In the genomic region with DNA sequence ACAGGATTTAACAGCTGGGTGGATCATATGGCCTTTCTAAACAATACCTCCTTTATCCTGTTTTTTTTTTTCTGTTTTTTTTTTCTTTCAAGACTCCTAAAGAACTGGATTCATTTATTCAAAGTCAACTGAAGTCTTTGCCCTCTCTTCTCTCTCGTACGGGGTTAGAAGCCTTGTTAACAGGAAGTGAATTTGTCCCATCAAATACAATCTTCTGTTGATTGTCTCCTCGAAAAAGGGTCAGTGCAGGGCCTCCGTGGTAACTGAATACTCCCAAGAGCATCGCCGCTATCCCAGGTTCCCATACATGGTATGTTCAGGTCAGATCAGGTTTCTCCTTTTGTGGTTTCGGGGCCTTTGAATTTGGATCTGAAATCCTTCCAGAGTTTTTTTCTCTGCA, we compare ENCODE assay signal across 20 cellular contexts. TPM values are rescaled to one million over a fixed set of nuclear protein-coding genes. Genes with fewer than 3 reads are reported as not detected.
DNase-seq lines count a peak whose midpoint lies in the region; ATAC-seq and TF ChIP-seq lines count a peak whose summit lies in the region.
"Had no signal": no experiment of that assay in that cellular context is flagged by ENCODE, and none has a peak within 500 bp of the region (broad histone marks: within the 10 kb centered on the region; RNA-seq: fewer than 3 reads in every experiment).

No MANE protein-coding gene starts in this region.

- H3K9me3 ChIP-seq in CD8-positive, alpha-beta memory T cell (ENCODE audit: low read length): no peaks in the 10 kb centered on the region
- no peaks in the 10 kb centered on the region for H3K9me3 ChIP-seq in naive thymus-derived CD4-positive, alpha-beta T cell (ENCODE audit: control insufficient read depth in 2 of 3, low read length in 3 of 3)
- no peaks in the 10 kb centered on the region for H3K9me3 ChIP-seq in SK-N-SH
- H3K9me3 ChIP-seq: adrenal gland, heart right ventricle, mucosa of descending colon, vagina had no signal

- peak overlapping the region; percentile 36 for H3K4me3 Mint-ChIP-seq in T-helper 1 cell treated with Interleukin-12 subunit alpha and Interleukin-12 subunit beta and Interleukin-4 antibody, amounts not matched to agents 30 μg/mL and 1 μg/mL, for 36 hours
- peak overlapping the region in 5 of 7 donors; percentile 23 to 81 (median 56) for H3K4me3 Mint-ChIP-seq in CD8-positive, alpha-beta memory T cell
- peak overlapping the region; percentile 24; the same call in 1 of the 2 replicates for H3K4me3 Mint-ChIP-seq in WTC11
- H3K4me3 Mint-ChIP-seq in naive thymus-derived CD4-positive, alpha-beta T cell: peak overlapping the region in 9 of 10 donors; percentile 6 to 92 (median 27)

- no peak overlapping the region for H3K9ac ChIP-seq in SK-N-SH

- H3K36me3 ChIP-seq in CD8-positive, alpha-beta memory T cell (ENCODE audit: insufficient read depth, low read length): peaks cover 6% of the 10 kb centered on the region
- peaks cover 0 to 10% (median 2%) of the 10 kb centered on the region in 3 experiments for H3K36me3 ChIP-seq in naive thymus-derived CD4-positive, alpha-beta T cell (ENCODE audit: control insufficient read depth in 2 of 3, insufficient read depth in 3 of 3, low read length in 3 of 3)
- H3K36me3 ChIP-seq in SK-N-SH (replicated peaks in 1 of 2; ENCODE audit: control insufficient read depth in 1 of 2, insufficient read depth in 2 of 2, low read length in 1 of 2): peaks cover 11 to 14% of the 10 kb centered on the region in 2 experiments

- intact Hi-C loops in naive thymus-derived CD4-positive, alpha-beta T cell (cut with micrococcal nuclease): loop anchor here (2.0 to 10.0 kb wide), 2 partner anchors 295 kb away; no protein-coding TSS in a partner anchor

- no peak overlapping the region for H3K4me3 ChIP-seq in CD8-positive, alpha-beta memory T cell (ENCODE audit: low read length)
- H3K4me3 ChIP-seq in naive thymus-derived CD4-positive, alpha-beta T cell (ENCODE audit: low read length): no peak overlapping the region
- no peak overlapping the region for H3K4me3 ChIP-seq in SK-N-SH (ENCODE audit: low read depth in 2 of 2, low read length in 1 of 2)
- H3K4me3 ChIP-seq: adrenal gland, cardiac muscle cell, mucosa of descending colon, vagina had no signal

- no peak overlapping the region for H3K27ac Mint-ChIP-seq in T-helper 1 cell treated with Interleukin-12 subunit alpha and Interleukin-12 subunit beta and Interleukin-4 antibody, amounts not matched to agents 30 μg/mL and 1 μg/mL, for 36 hours
- peak overlapping the region in 5 of 8 donors; percentile 39 to 98 (median 66) for H3K27ac Mint-ChIP-seq in CD8-positive, alpha-beta memory T cell
- no peak overlapping the region for H3K27ac Mint-ChIP-seq in WTC11
- H3K27ac Mint-ChIP-seq in naive thymus-derived CD4-positive, alpha-beta T cell: peak overlapping the region in 1 of 9 donors; percentile 65

- no peaks in the 10 kb centered on the region for H3K27me3 ChIP-seq in CD8-positive, alpha-beta memory T cell (ENCODE audit: insufficient read depth, low read length, poor library complexity, severe bottlenecking)
- no peaks in the 10 kb centered on the region for H3K27me3 ChIP-seq in naive thymus-derived CD4-positive, alpha-beta T cell (ENCODE audit: control insufficient read depth in 2 of 2, insufficient read depth in 2 of 2, low read length in 2 of 2)
- no peaks in the 10 kb centered on the region for H3K27me3 ChIP-seq in SK-N-SH (ENCODE audit: insufficient read depth)
- H3K27me3 ChIP-seq: adrenal gland, vagina had no signal

- peaks cover 10% of the 10 kb centered on the region for H3K36me3 Mint-ChIP-seq in T-helper 1 cell treated with Interleukin-12 subunit alpha and Interleukin-12 subunit beta and Interleukin-4 antibody, amounts not matched to agents 30 μg/mL and 1 μg/mL, for 36 hours (ENCODE audit: low read depth)
- peaks cover 6 to 20% (median 7%) of the 10 kb centered on the region in 3 donors for H3K36me3 Mint-ChIP-seq in CD8-positive, alpha-beta memory T cell
- H3K36me3 Mint-ChIP-seq in WTC11: peaks cover 11% of the 10 kb centered on the region
- H3K36me3 Mint-ChIP-seq in naive thymus-derived CD4-positive, alpha-beta T cell: peaks cover 3 to 12% (median 7%) of the 10 kb centered on the region in 5 donors

- POLR2A ChIA-PET in CD8-positive, alpha-beta memory T cell (lab: Charles Lee): no interaction called here
- POLR2A ChIA-PET in WTC11 (lab: Charles Lee) (no interaction called here), SK-N-SH (lab: Yijun Ruan, JAX) (no interaction called here)
- POLR2A ChIA-PET in naive thymus-derived CD4-positive, alpha-beta T cell (lab: Charles Lee): interaction anchor here (1.0 kb wide), 2 partner anchors 40 to 99 kb away, joined by 3 read pairs; partner anchors contain the start of genes LYAR and ZBTB49

- peaks cover 16% of the 10 kb centered on the region for H3K4me1 ChIP-seq in CD8-positive, alpha-beta memory T cell (ENCODE audit: insufficient read depth, low read length)
- peaks cover 8 to 22% of the 10 kb centered on the region in 2 donors for H3K4me1 ChIP-seq in naive thymus-derived CD4-positive, alpha-beta T cell (ENCODE audit: control insufficient read depth in 2 of 2, insufficient read depth in 2 of 2, low read length in 2 of 2)
- peaks cover 5 to 11% of the 10 kb centered on the region in 2 experiments for H3K4me1 ChIP-seq in SK-N-SH (ENCODE audit: control insufficient read depth in 1 of 2, insufficient read depth in 2 of 2, low read depth in 1 of 2, low read length in 1 of 2)

- H3K27ac ChIP-seq in CD8-positive, alpha-beta memory T cell (ENCODE audit: low read depth, low read length): no peak overlapping the region
- H3K27ac ChIP-seq in naive thymus-derived CD4-positive, alpha-beta T cell (ENCODE audit: low read depth, low read length): no peak overlapping the region
- no peak overlapping the region for H3K27ac ChIP-seq in substantia nigra (ENCODE audit: low read depth, low read length, poor library complexity, severe bottlenecking)
- no peak overlapping the region for H3K27ac ChIP-seq in SK-N-SH (ENCODE audit: low read depth in 2 of 2, low read length in 1 of 2)
- H3K27ac ChIP-seq: vagina had no signal

- WGBS in SK-N-SH (ENCODE audit: low lambda C conversion rate): 92% methylated on average over 7 of the region's 7 CpGs

- no peak for ATAC-seq in WTC11
- ATAC-seq in naive thymus-derived CD4-positive, alpha-beta T cell: no peak
- ATAC-seq: heart right ventricle, left ventricle myocardium superior, mucosa of descending colon, right cardiac atrium had no signal

- peaks cover 12% of the 10 kb centered on the region; the same call in 1 of the 2 replicates for H3K79me2 ChIP-seq in SK-N-SH (ENCODE audit: insufficient read depth)

- no peak overlapping the region for H3K4me2 ChIP-seq in SK-N-SH

- TF ChIP-seq EP300 in SK-N-SH (IDR thresholded peaks at IDR 0.05; ENCODE audit: borderline replicate concordance in 1 of 2, low read depth in 1 of 2, low read length in 1 of 2): no peak

- H3F3A ChIP-seq in SK-N-SH (replicated peaks; ENCODE audit: insufficient read depth): peaks cover 5% of the 10 kb centered on the region

- no peaks in the 10 kb centered on the region for H3K9me3 Mint-ChIP-seq in T-helper 1 cell treated with Interleukin-12 subunit alpha and Interleukin-12 subunit beta and Interleukin-4 antibody, amounts not matched to agents 30 μg/mL and 1 μg/mL, for 36 hours
- no peaks in the 10 kb centered on the region for H3K9me3 Mint-ChIP-seq in CD8-positive, alpha-beta memory T cell
- H3K9me3 Mint-ChIP-seq in WTC11: no peaks in the 10 kb centered on the region
- H3K9me3 Mint-ChIP-seq in naive thymus-derived CD4-positive, alpha-beta T cell: no peaks in the 10 kb centered on the region

- no peak for TF ChIP-seq CTCF in WTC11 (IDR thresholded peaks at IDR 0.05)
- no peak for TF ChIP-seq CTCF in SK-N-SH (IDR thresholded peaks at IDR 0.05)

- CTCF ChIA-PET in CD8-positive, alpha-beta memory T cell (lab: Charles Lee): interaction anchor here (1.6 to 7.6 kb wide), 3 partner anchors 10 to 292 kb away, joined by 3 to 64 read pairs (median 23); partner anchors contain the start of gene STX18
- CTCF ChIA-PET in WTC11 (lab: Charles Lee) (no interaction called here), SK-N-SH (lab: Yijun Ruan, JAX) (interaction anchor here (1.1 to 4.1 kb wide), 3 partner anchors 87 to 238 kb away, joined by 3 to 43 read pairs (median 8); no protein-coding TSS in a partner anchor)
- CTCF ChIA-PET in naive thymus-derived CD4-positive, alpha-beta T cell (lab: Charles Lee): no interaction called here

- peaks cover 4% of the 10 kb centered on the region for H3K27me3 Mint-ChIP-seq in T-helper 1 cell treated with Interleukin-12 subunit alpha and Interleukin-12 subunit beta and Interleukin-4 antibody, amounts not matched to agents 30 μg/mL and 1 μg/mL, for 36 hours (ENCODE audit: low read depth)
- H3K27me3 Mint-ChIP-seq in CD8-positive, alpha-beta memory T cell: no peaks in the 10 kb centered on the region
- peaks cover 8% of the 10 kb centered on the region for H3K27me3 Mint-ChIP-seq in WTC11 (ENCODE audit: low read depth)
- peaks cover 0 to 11% (median 0%) of the 10 kb centered on the region in 5 donors for H3K27me3 Mint-ChIP-seq in naive thymus-derived CD4-positive, alpha-beta T cell

- no peaks in the 10 kb centered on the region for H3K9me2 ChIP-seq in SK-N-SH

- no peak overlapping the region for H2AFZ ChIP-seq in SK-N-SH (ENCODE audit: low read depth)

- TF ChIP-seq RAD21 in SK-N-SH (IDR thresholded peaks at IDR 0.05; ENCODE audit: low read length): no peak

- no peak for DNase-seq in T-helper 1 cell
- no peak for DNase-seq in CD8-positive, alpha-beta memory T cell
- no peak for DNase-seq in WTC11 (ENCODE audit: low spot score)
- no peak for DNase-seq in naive thymus-derived CD4-positive, alpha-beta T cell
- DNase-seq in GM19240 (ENCODE audit: insufficient read length, low spot score): no peak
- DNase-seq in substantia nigra (lab: John Stamatoyannopoulos, UW): no peak
- DNase-seq in SK-N-SH: no peak
- DNase-seq: 8988T; activated CD4-positive, alpha-beta T cell treated with anti-CD3 and anti-CD28 coated beads, Interleukin-2, amount 50 U/mL, for 48 hours; adrenal gland; heart right ventricle; left ventricle myocardium superior; mucosa of descending colon; NCI-H1105; NCI-H2171 had no signal

- H3K4me1 Mint-ChIP-seq in T-helper 1 cell treated with Interleukin-12 subunit alpha and Interleukin-12 subunit beta and Interleukin-4 antibody, amounts not matched to agents 30 μg/mL and 1 μg/mL, for 36 hours (ENCODE audit: low read depth): peaks cover 22% of the 10 kb centered on the region
- H3K4me1 Mint-ChIP-seq in CD8-positive, alpha-beta memory T cell: peaks cover 26 to 41% (median 37%) of the 10 kb centered on the region in 3 donors
- H3K4me1 Mint-ChIP-seq in WTC11: peaks cover 14% of the 10 kb centered on the region
- peaks cover 22 to 48% (median 34%) of the 10 kb centered on the region in 7 donors for H3K4me1 Mint-ChIP-seq in naive thymus-derived CD4-positive, alpha-beta T cell

- no peaks in the 10 kb centered on the region for H4K20me1 ChIP-seq in SK-N-SH (ENCODE audit: insufficient read depth)

RNA-seq across cellular contexts. Expression of gene TMEM128, which starts 1.9 kb away (rescaled TPM):
- 10 to 100 TPM; 24.1 to 26.6 TPM for total RNA-seq in CD8-positive, alpha-beta memory T cell
- polyA plus RNA-seq in CD8-positive, alpha-beta memory T cell: 46.4 TPM
- 21.1 to 26.5 TPM (median 25.4 TPM) in 3 replicates for total RNA-seq in WTC11 (2021)
- total RNA-seq in naive thymus-derived CD4-positive, alpha-beta T cell: 10 to 100 TPM; 10.0 to 22.8 (median 17.8) TPM
- 10 to 100 TPM; 46.2 to 47.5 TPM for polyA plus RNA-seq in naive thymus-derived CD4-positive, alpha-beta T cell
- 33.7 and 44.5 TPM in 2 replicates for polyA plus RNA-seq in SK-N-SH (2012; rRNA removed)
- polyA plus RNA-seq in SK-N-SH (2012; cell fraction: cytosol; rRNA removed): 49.8 and 57.9 TPM in 2 replicates
- 8.0 and 16.6 TPM in 2 replicates for polyA plus RNA-seq in SK-N-SH (2012; cell fraction: nucleus; rRNA removed)

RNA-seq across cellular contexts. Expression of gene OTOP1, which starts 23.1 kb away (rescaled TPM):
- not detected for total RNA-seq in CD8-positive, alpha-beta memory T cell
- not detected for polyA plus RNA-seq in CD8-positive, alpha-beta memory T cell
- not detected in 3 replicates for total RNA-seq in WTC11 (2021)
- not detected for total RNA-seq in naive thymus-derived CD4-positive, alpha-beta T cell
- not detected for polyA plus RNA-seq in naive thymus-derived CD4-positive, alpha-beta T cell
- not detected in 2 replicates for polyA plus RNA-seq in SK-N-SH (2012; rRNA removed)
- polyA plus RNA-seq in SK-N-SH (2012; cell fraction: cytosol; rRNA removed): not detected in 2 replicates
- polyA plus RNA-seq in SK-N-SH (2012; cell fraction: nucleus; rRNA removed): not detected in 2 replicates
- total RNA-seq: adrenal gland, cardiac muscle cell, heart right ventricle, left ventricle myocardium superior, mucosa of descending colon, osteoblast, right cardiac atrium, vagina had no signal
- polyA plus RNA-seq: adrenal gland, cardiac muscle cell, heart right ventricle, right cardiac atrium had no signal

RNA-seq across cellular contexts. Expression of gene LYAR, which starts 40.1 kb away (rescaled TPM):
- total RNA-seq in CD8-positive, alpha-beta memory T cell: 100 to 1,000 TPM in 1 of 2 experiments, 10 to 100 TPM in 1; 95.8 to 103 TPM
- 187 TPM for polyA plus RNA-seq in CD8-positive, alpha-beta memory T cell
- 32.1 to 36.8 TPM (median 34.1 TPM) in 3 replicates for total RNA-seq in WTC11 (2021)
- 10 to 100 TPM; 11.1 to 27.4 (median 21.0) TPM for total RNA-seq in naive thymus-derived CD4-positive, alpha-beta T cell
- 10 to 100 TPM; 19.7 to 26.4 TPM for polyA plus RNA-seq in naive thymus-derived CD4-positive, alpha-beta T cell
- polyA plus RNA-seq in SK-N-SH (2012; rRNA removed): 9.2 and 11.2 TPM in 2 replicates
- 14.6 and 22.8 TPM in 2 replicates for polyA plus RNA-seq in SK-N-SH (2012; cell fraction: cytosol; rRNA removed)
- polyA plus RNA-seq in SK-N-SH (2012; cell fraction: nucleus; rRNA removed): 3.8 and 6.4 TPM in 2 replicates

RNA-seq across cellular contexts. Expression of gene ZBTB49, which starts 40.2 kb away (rescaled TPM):
- 1 to 10 TPM; 7.9 to 8.7 TPM for total RNA-seq in CD8-positive, alpha-beta memory T cell
- 10.5 TPM for polyA plus RNA-seq in CD8-positive, alpha-beta memory T cell
- 4.4 to 7.4 TPM (median 5.6 TPM) in 3 replicates for total RNA-seq in WTC11 (2021)
- total RNA-seq in naive thymus-derived CD4-positive, alpha-beta T cell: 10 to 100 TPM in 2 of 5 experiments, 1 to 10 TPM in 3; 6.3 to 16.1 (median 8.0) TPM
- 1 to 10 TPM; 2.0 to 8.7 TPM for polyA plus RNA-seq in naive thymus-derived CD4-positive, alpha-beta T cell
- polyA plus RNA-seq in SK-N-SH (2012; rRNA removed): 3.1 and 3.7 TPM in 2 replicates
- 2.8 and 3.6 TPM in 2 replicates for polyA plus RNA-seq in SK-N-SH (2012; cell fraction: cytosol; rRNA removed)
- polyA plus RNA-seq in SK-N-SH (2012; cell fraction: nucleus; rRNA removed): 10.8 and 11.8 TPM in 2 replicates

Comparison
In these comparisons a context has a peak if more than half of its experiments do, and no peak if none do; other contexts are left out.
1. H3K27ac Mint-ChIP-seq: peak in CD8-positive, alpha-beta memory T cell (5 of 8); none in T-helper 1 cell treated with Interleukin-12 subunit alpha and Interleukin-12 subunit beta and Interleukin-4 antibody, amounts not matched to agents 30 μg/mL and 1 μg/mL, for 36 hours (single experiment) and WTC11 (single experiment).
2. CTCF ChIA-PET loops: an anchor here in CD8-positive, alpha-beta memory T cell (1.6 to 7.6 kb wide) and SK-N-SH (1.1 to 4.1 kb wide); none called in WTC11 and naive thymus-derived CD4-positive, alpha-beta T cell.
3. Peak in every context shown above with its lines, with median percentiles within 50 percentile points of each other: H3K4me3 Mint-ChIP-seq.